9 cellular contexts compared by ENCODE assay signal in the genomic region with DNA sequence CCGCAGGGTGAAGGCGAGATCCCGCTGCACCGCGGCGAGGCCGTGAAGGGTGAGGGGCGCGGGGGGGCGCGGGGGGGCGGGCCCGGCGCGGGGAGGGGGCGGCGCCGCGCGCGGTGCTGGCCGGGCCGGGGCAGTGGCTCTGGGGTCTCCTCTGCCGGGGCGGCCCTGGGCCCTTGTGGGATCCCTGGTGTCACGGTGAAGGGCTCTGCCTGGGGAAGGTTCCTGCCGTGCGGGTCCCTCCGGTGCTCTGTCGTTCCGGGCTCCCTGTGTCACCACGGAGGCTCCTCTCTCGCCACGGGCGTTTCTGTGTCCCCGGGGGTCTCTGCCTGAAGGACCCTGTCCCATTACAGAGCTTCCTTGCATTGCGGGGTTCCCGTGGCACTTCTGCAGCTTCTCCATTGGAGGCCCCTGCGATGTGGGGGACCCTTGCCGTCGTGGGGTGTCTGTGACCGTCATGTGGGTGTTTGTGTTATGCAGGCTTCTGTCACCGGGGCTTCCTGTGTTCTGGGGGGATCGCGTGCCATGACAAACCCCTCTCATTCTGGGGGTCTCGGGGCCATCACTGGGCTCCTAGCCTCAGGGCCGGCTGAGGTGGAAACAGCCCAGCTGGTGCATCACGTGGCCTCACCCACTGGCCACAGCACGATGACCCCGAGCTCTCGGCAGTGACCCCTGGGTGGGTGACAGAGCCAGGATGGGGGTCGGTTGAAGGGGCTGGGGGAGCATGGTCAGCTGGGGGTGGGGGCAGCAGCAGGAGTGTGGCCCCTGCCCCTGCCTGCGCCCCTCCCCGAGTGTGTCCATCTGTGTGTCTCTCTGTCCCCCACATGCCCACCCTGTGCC. TPM values are rescaled to one million over a fixed set of nuclear protein-coding genes. Genes with fewer than 3 reads are reported as not detected.
DNase-seq lines count a peak whose midpoint lies in the region; ATAC-seq and TF ChIP-seq lines count a peak whose summit lies in the region.
"Had no signal": no experiment of that assay in that cellular context is flagged by ENCODE, and none has a peak within 500 bp of the region (broad histone marks: within the 10 kb centered on the region; RNA-seq: fewer than 3 reads in every experiment).

No MANE protein-coding gene starts in this region.

- ATAC-seq in left lung (no peak), GM18867 (IDR thresholded peaks at IDR 0.05; ENCODE audit: unreplicated experiment) (no peak), GM21526 (IDR thresholded peaks at IDR 0.05; ENCODE audit: low FRiP score, unreplicated experiment) (no peak)

- no peak for DNase-seq in choroid plexus epithelial cell (ENCODE audit: low read depth)
- peak; percentile 22 to 57 for DNase-seq in left lung
- DNase-seq in substantia nigra (lab: John Stamatoyannopoulos, UW): peak in 3 of 49 donors; percentile 27 to 47 (median 38)
- DNase-seq in SK-N-DZ (ENCODE audit: low spot score): no peak
- DNase-seq: effector CD4-positive, alpha-beta T cell; NCI-H1694 had no signal

- H3K36me3 ChIP-seq in HUES48 (ENCODE audit: control insufficient read depth, insufficient read depth, low read length) (no peaks in the 10 kb centered on the region), left lung (peaks cover 0 to 12% of the 10 kb centered on the region in 2 donors)

- intact Hi-C loops in left lung (cut with DNase I): no loop called here

- no peak overlapping the region for H3K9ac ChIP-seq in HUES48 (ENCODE audit: low read depth, low read length)

- H3K4me3 ChIP-seq in HUES48 (ENCODE audit: low read depth, low read length) (peak overlapping the region; percentile 27; the same call in 1 of the 2 replicates), choroid plexus epithelial cell (ENCODE audit: low read depth, low read length) (peak overlapping the region; percentile 49), left lung (peak overlapping the region in 1 of 2 donors; percentile 7)

- H3K27ac ChIP-seq in HUES48 (ENCODE audit: low read depth, low read length) (no peak overlapping the region), left lung (no peak overlapping the region), substantia nigra (ENCODE audit: low read depth, low read length, poor library complexity, severe bottlenecking) (peak overlapping the region; percentile 2)

- H3K4me1 ChIP-seq in HUES48 (ENCODE audit: control insufficient read depth, insufficient read depth, low read length) (no peaks in the 10 kb centered on the region), left lung (peaks cover 5 to 32% of the 10 kb centered on the region in 2 donors)

- peaks cover 20% of the 10 kb centered on the region for H3K27me3 ChIP-seq in HUES48 (ENCODE audit: control insufficient read depth, insufficient read depth, low read length)
- H3K27me3 ChIP-seq in left lung: no peaks in the 10 kb centered on the region

- TF ChIP-seq CTCF in choroid plexus epithelial cell (conservative IDR thresholded peaks at IDR 0.05; ENCODE audit: low read depth, low read length) (no peak), left lung (IDR thresholded peaks at IDR 0.05) (no peak)

- H3K9me3 ChIP-seq in HUES48 (ENCODE audit: control insufficient read depth, insufficient read depth, low read length): no peaks in the 10 kb centered on the region
- H3K9me3 ChIP-seq in left lung: no peaks in the 10 kb centered on the region

RNA-seq across cellular contexts. Expression of a gene that starts 25.3 kb away (rescaled TPM):
- total RNA-seq in left lung: 10 to 100 TPM; 25.1 to 42.9 TPM
- 2.8 and 2.9 TPM in 2 replicates for polyA plus RNA-seq in SK-N-DZ (2014; cell fraction: cytosol; rRNA removed)
- polyA plus RNA-seq in SK-N-DZ (2014; cell fraction: nucleus; rRNA removed): 4.6 and 9.3 TPM in 2 replicates

RNA-seq across cellular contexts. Expression of a gene that starts 40.1 kb away (rescaled TPM):
- total RNA-seq in left lung: 1 to 10 TPM in 1 of 2 donors, not detected in 1; 1.4 TPM
- polyA plus RNA-seq in SK-N-DZ (2014; cell fraction: cytosol; rRNA removed): not detected in 2 replicates
- not detected in 2 replicates for polyA plus RNA-seq in SK-N-DZ (2014; cell fraction: nucleus; rRNA removed)

Comparison
In these comparisons a context has a peak if more than half of its experiments do, and no peak if none do; other contexts are left out.
1. DNase-seq: peak in left lung (2 of 2); none in choroid plexus epithelial cell (single experiment) and SK-N-DZ (single experiment).